ENCODE assay signal across 1 cellular context in the genomic region with DNA sequence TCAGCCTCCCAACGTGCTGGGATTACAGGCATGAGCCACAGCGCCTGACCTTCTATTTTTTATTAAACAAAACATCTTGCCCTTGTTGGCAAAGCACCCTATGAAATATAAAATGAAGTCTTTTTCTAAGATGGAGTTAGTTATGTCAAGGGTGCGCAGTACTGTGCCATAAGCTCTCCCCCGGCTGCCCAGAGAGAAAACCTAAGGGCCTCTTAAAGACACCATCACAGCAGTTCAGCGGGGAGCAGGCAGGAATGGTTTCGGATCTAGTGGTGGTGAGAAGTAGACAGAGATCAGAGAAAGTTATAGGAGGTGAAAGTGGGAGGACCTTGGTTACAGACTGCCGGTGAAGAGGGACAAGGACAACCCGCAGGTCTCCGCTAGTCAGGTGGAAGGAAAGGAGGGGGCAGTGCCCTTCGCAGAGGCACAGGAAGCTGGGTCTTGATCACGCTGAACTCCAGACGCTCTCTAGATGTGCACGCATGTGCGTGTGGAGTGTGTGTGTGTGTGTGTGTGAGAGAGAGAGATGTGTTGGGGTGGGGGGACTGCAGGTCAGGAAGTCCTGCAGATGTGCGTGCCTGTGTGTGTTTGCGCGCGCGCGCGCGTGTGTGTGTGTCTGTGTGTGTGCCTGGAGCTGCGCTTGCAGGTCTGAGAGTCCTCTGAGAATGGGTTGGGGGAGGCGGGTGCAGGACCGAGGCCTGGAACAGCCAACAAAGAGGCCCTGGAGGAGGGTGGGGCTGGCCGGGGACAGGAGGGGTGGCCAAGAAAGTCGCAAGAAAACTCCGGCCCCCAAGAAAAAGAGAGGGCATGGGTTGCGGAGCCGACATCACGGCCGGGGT.
TF ChIP-seq lines count a peak whose summit lies in the region.

No MANE protein-coding gene starts in this region.

TF ChIP-seq in HepG2, 621 proteins besides CTCF, POLR2A, EP300 and RAD21 (continued from another document and continues in another):
- TF ChIP-seq, protein P1, sequence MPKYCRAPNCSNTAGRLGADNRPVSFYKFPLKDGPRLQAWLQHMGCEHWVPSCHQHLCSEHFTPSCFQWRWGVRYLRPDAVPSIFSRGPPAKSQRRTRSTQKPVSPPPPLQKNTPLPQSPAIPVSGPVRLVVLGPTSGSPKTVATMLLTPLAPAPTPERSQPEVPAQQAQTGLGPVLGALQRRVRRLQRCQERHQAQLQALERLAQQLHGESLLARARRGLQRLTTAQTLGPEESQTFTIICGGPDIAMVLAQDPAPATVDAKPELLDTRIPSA (CRISPR knock-in tag; IDR thresholded peaks at IDR 0.05; ENCODE audit: borderline replicate concordance) = no peak
- TF ChIP-seq, protein P2, sequence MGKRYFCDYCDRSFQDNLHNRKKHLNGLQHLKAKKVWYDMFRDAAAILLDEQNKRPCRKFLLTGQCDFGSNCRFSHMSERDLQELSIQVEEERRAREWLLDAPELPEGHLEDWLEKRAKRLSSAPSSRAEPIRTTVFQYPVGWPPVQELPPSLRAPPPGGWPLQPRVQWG (CRISPR knock-in tag; IDR thresholded peaks at IDR 0.05; ENCODE audit: borderline replicate concordance, low read depth) = no peak
- peak; percentile 71; the same call in 1 of the 2 replicates for TF ChIP-seq RXRA (CRISPR knock-in tag; IDR thresholded peaks at IDR 0.05)
- TF ChIP-seq ZNF431 (CRISPR knock-in tag; IDR thresholded peaks at IDR 0.05; ENCODE audit: borderline replicate concordance, low read depth) = no peak
- TF ChIP-seq MATR3 (CRISPR knock-in tag; IDR thresholded peaks at IDR 0.05) = no peak
- no peak for TF ChIP-seq GABPA (IDR thresholded peaks at IDR 0.05; ENCODE audit: low read depth, low read length)
- TF ChIP-seq GABPA (CRISPR knock-in tag; IDR thresholded peaks at IDR 0.05; ENCODE audit: low read depth) = no peak; the same call in 1 of the 2 replicates
- TF ChIP-seq ZNF569 (CRISPR knock-in tag; IDR thresholded peaks at IDR 0.05; ENCODE audit: borderline replicate concordance) = no peak
- no peak for TF ChIP-seq SRF (IDR thresholded peaks at IDR 0.05; ENCODE audit: low read depth, low read length)
- TF ChIP-seq NFIC (IDR thresholded peaks at IDR 0.05; ENCODE audit: low read length) = no peak
- TF ChIP-seq BORCS8-MEF2B (CRISPR knock-in tag; IDR thresholded peaks at IDR 0.05) = no peak
- TF ChIP-seq ZNF143 (CRISPR knock-in tag; IDR thresholded peaks at IDR 0.05) = no peak
- TF ChIP-seq, protein P3, sequence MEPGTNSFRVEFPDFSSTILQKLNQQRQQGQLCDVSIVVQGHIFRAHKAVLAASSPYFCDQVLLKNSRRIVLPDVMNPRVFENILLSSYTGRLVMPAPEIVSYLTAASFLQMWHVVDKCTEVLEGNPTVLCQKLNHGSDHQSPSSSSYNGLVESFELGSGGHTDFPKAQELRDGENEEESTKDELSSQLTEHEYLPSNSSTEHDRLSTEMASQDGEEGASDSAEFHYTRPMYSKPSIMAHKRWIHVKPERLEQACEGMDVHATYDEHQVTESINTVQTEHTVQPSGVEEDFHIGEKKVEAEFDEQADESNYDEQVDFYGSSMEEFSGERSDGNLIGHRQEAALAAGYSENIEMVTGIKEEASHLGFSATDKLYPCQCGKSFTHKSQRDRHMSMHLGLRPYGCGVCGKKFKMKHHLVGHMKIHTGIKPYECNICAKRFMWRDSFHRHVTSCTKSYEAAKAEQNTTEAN (CRISPR knock-in tag; conservative IDR thresholded peaks at IDR 0.05) = peak; percentile 95
- TF ChIP-seq GTF3A (CRISPR knock-in tag; conservative IDR thresholded peaks at IDR 0.05) = no peak
- no peak for TF ChIP-seq ZNF382 (CRISPR knock-in tag; IDR thresholded peaks at IDR 0.05; ENCODE audit: borderline replicate concordance)
- 0 out of 2 replicates have a peak, but pooled peaks have one; percentile 21 for TF ChIP-seq HES4 (CRISPR knock-in tag; IDR thresholded peaks at IDR 0.05; ENCODE audit: borderline replicate concordance)
- TF ChIP-seq, protein P4, sequence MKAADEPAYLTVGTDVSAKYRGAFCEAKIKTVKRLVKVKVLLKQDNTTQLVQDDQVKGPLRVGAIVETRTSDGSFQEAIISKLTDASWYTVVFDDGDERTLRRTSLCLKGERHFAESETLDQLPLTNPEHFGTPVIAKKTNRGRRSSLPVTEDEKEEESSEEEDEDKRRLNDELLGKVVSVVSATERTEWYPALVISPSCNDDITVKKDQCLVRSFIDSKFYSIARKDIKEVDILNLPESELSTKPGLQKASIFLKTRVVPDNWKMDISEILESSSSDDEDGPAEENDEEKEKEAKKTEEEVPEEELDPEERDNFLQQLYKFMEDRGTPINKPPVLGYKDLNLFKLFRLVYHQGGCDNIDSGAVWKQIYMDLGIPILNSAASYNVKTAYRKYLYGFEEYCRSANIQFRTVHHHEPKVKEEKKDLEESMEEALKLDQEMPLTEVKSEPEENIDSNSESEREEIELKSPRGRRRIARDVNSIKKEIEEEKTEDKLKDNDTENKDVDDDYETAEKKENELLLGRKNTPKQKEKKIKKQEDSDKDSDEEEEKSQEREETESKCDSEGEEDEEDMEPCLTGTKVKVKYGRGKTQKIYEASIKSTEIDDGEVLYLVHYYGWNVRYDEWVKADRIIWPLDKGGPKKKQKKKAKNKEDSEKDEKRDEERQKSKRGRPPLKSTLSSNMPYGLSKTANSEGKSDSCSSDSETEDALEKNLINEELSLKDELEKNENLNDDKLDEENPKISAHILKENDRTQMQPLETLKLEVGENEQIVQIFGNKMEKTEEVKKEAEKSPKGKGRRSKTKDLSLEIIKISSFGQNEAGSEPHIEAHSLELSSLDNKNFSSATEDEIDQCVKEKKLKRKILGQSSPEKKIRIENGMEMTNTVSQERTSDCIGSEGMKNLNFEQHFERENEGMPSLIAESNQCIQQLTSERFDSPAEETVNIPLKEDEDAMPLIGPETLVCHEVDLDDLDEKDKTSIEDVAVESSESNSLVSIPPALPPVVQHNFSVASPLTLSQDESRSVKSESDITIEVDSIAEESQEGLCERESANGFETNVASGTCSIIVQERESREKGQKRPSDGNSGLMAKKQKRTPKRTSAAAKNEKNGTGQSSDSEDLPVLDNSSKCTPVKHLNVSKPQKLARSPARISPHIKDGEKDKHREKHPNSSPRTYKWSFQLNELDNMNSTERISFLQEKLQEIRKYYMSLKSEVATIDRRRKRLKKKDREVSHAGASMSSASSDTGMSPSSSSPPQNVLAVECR (CRISPR knock-in tag; IDR thresholded peaks at IDR 0.05; ENCODE audit: borderline replicate concordance) = peak; percentile 68; the same call in 1 of the 2 replicates
- TF ChIP-seq, protein P5, sequence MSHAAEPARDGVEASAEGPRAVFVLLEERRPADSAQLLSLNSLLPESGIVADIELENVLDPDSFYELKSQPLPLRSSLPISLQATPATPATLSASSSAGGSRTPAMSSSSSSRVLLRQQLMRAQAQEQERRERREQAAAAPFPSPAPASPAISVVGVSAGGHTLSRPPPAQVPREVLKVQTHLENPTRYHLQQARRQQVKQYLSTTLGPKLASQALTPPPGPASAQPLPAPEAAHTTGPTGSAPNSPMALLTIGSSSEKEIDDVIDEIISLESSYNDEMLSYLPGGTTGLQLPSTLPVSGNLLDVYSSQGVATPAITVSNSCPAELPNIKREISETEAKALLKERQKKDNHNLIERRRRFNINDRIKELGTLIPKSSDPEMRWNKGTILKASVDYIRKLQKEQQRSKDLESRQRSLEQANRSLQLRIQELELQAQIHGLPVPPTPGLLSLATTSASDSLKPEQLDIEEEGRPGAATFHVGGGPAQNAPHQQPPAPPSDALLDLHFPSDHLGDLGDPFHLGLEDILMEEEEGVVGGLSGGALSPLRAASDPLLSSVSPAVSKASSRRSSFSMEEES (CRISPR knock-in tag; IDR thresholded peaks at IDR 0.05) = no peak
- TF ChIP-seq MED8 (CRISPR knock-in tag; IDR thresholded peaks at IDR 0.05; ENCODE audit: insufficient replicate concordance) = no peak
- TF ChIP-seq, protein P6, sequence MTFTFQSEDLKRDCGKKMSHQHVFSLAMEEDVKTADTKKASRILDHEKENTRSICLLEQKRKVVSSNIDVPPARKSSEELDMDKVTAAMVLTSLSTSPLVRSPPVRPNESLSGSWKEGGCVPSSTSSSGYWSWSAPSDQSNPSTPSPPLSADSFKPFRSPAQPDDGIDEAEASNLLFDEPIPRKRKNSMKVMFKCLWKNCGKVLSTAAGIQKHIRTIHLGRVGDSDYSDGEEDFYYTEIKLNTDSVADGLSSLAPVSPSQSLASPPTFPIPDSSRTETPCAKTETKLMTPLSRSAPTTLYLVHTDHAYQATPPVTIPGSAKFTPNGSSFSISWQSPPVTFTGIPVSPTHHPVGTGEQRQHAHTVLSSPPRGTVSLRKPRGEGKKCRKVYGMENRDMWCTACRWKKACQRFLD (CRISPR knock-in tag; IDR thresholded peaks at IDR 0.05; ENCODE audit: borderline replicate concordance) = peak; percentile 70; the same call in 1 of the 2 replicates
- TF ChIP-seq NFYB (CRISPR knock-in tag; IDR thresholded peaks at IDR 0.05) = no peak
- TF ChIP-seq GLI4 (CRISPR knock-in tag; IDR thresholded peaks at IDR 0.05; ENCODE audit: borderline replicate concordance) = peak; percentile 39; the same call in 1 of the 2 replicates
- no peak for TF ChIP-seq ZNF572 (CRISPR knock-in tag; IDR thresholded peaks at IDR 0.05)
- TF ChIP-seq ZNF616 (CRISPR knock-in tag; IDR thresholded peaks at IDR 0.05; ENCODE audit: low read depth) = no peak
- TF ChIP-seq, protein P7, sequence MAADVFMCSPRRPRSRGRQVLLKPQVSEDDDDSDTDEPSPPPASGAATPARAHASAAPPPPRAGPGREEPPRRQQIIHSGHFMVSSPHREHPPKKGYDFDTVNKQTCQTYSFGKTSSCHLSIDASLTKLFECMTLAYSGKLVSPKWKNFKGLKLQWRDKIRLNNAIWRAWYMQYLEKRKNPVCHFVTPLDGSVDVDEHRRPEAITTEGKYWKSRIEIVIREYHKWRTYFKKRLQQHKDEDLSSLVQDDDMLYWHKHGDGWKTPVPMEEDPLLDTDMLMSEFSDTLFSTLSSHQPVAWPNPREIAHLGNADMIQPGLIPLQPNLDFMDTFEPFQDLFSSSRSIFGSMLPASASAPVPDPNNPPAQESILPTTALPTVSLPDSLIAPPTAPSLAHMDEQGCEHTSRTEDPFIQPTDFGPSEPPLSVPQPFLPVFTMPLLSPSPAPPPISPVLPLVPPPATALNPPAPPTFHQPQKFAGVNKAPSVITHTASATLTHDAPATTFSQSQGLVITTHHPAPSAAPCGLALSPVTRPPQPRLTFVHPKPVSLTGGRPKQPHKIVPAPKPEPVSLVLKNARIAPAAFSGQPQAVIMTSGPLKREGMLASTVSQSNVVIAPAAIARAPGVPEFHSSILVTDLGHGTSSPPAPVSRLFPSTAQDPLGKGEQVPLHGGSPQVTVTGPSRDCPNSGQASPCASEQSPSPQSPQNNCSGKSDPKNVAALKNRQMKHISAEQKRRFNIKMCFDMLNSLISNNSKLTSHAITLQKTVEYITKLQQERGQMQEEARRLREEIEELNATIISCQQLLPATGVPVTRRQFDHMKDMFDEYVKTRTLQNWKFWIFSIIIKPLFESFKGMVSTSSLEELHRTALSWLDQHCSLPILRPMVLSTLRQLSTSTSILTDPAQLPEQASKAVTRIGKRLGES (CRISPR knock-in tag; IDR thresholded peaks at IDR 0.05; ENCODE audit: borderline replicate concordance) = no peak
- no peak for TF ChIP-seq ZNF775 (CRISPR knock-in tag; IDR thresholded peaks at IDR 0.05; ENCODE audit: borderline replicate concordance)
- TF ChIP-seq, protein P8, sequence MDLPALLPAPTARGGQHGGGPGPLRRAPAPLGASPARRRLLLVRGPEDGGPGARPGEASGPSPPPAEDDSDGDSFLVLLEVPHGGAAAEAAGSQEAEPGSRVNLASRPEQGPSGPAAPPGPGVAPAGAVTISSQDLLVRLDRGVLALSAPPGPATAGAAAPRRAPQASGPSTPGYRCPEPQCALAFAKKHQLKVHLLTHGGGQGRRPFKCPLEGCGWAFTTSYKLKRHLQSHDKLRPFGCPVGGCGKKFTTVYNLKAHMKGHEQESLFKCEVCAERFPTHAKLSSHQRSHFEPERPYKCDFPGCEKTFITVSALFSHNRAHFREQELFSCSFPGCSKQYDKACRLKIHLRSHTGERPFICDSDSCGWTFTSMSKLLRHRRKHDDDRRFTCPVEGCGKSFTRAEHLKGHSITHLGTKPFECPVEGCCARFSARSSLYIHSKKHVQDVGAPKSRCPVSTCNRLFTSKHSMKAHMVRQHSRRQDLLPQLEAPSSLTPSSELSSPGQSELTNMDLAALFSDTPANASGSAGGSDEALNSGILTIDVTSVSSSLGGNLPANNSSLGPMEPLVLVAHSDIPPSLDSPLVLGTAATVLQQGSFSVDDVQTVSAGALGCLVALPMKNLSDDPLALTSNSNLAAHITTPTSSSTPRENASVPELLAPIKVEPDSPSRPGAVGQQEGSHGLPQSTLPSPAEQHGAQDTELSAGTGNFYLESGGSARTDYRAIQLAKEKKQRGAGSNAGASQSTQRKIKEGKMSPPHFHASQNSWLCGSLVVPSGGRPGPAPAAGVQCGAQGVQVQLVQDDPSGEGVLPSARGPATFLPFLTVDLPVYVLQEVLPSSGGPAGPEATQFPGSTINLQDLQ (CRISPR knock-in tag; IDR thresholded peaks at IDR 0.05) = no peak
- TF ChIP-seq RBM22 (optimal IDR thresholded peaks at IDR 0.05; ENCODE audit: low read length) = no peak
- no peak for TF ChIP-seq ZKSCAN8 (CRISPR knock-in tag; IDR thresholded peaks at IDR 0.05; ENCODE audit: borderline replicate concordance)
- TF ChIP-seq ZNF552 (CRISPR knock-in tag; IDR thresholded peaks at IDR 0.05; ENCODE audit: borderline replicate concordance) = no peak
- TF ChIP-seq, protein P9, sequence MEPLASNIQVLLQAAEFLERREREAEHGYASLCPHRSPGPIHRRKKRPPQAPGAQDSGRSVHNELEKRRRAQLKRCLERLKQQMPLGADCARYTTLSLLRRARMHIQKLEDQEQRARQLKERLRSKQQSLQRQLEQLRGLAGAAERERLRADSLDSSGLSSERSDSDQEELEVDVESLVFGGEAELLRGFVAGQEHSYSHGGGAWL (CRISPR knock-in tag; IDR thresholded peaks at IDR 0.05) = no peak; the same call in 1 of the 2 replicates
- TF ChIP-seq GPN1 (CRISPR knock-in tag; IDR thresholded peaks at IDR 0.05; ENCODE audit: borderline replicate concordance) = no peak
- peak; percentile 34; the same call in 1 of the 2 replicates for TF ChIP-seq RXRB (CRISPR knock-in tag; IDR thresholded peaks at IDR 0.05; ENCODE audit: borderline replicate concordance)
- TF ChIP-seq MAFK (conservative IDR thresholded peaks at IDR 0.05 in 1 of 2, IDR thresholded peaks at IDR 0.05 in 1 of 2; ENCODE audit: low read length in 2 of 2) = no peak
